14 cellular contexts compared by ENCODE assay signal in the genomic region with DNA sequence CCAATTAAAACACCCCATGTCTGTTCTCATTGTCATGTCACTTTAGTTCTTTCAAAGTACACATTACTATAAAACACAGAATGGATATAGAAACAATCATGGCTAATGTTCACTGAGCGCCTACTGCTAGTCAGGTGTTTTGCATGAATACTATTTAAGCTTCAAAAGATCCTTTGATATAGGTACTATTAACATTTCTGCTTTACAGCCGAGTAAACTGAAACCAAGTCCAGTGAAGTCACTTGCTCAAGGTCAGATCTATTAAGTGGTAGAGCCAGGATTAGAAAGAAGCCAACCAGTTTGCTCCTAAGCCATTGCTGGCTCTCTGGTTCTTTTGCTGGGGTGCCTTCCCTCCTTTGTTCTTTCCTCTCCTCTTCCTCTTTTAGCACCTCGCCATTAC. TPM values are rescaled to one million over a fixed set of nuclear protein-coding genes. Genes with fewer than 3 reads are reported as not detected.
A peak's percentile ranks its signal among the peaks of the same experiment; 100 is the strongest.
DNase-seq lines count a peak whose midpoint lies in the region; ATAC-seq and TF ChIP-seq lines count a peak whose summit lies in the region.
"Had no signal": no experiment of that assay in that cellular context is flagged by ENCODE, and none has a peak within 500 bp of the region (broad histone marks: within the 10 kb centered on the region; RNA-seq: fewer than 3 reads in every experiment).

No MANE protein-coding gene starts in this region.

- no peaks in the 10 kb centered on the region for H3K36me3 ChIP-seq in gastroesophageal sphincter

- WGBS in gastroesophageal sphincter (ENCODE audit: low coverage in 1 of 2), 2 donors, result 59 to 67% methylated on average over 3 of the region's 3 CpGs

- H3K9me3 ChIP-seq in gastroesophageal sphincter, result no peaks in the 10 kb centered on the region

- peak; percentile 19 for DNase-seq in COLO668 (lab: John Stamatoyannopoulos, UW; ENCODE audit: unreplicated experiment)
- DNase-seq in DMS153 (lab: John Stamatoyannopoulos, UW), result peak; percentile 73
- peak; percentile 68 for DNase-seq in NCI-H345 (lab: John Stamatoyannopoulos, UW)
- peak; percentile 66 for DNase-seq in SW480 (ENCODE audit: low spot score)
- DNase-seq: NCI-H187, NCI-H524, T-cell, T-helper 9 cell had no signal

- TF ChIP-seq POLR2A in gastroesophageal sphincter (IDR thresholded peaks at IDR 0.05), result no peak

- no peak overlapping the region for H3K27ac ChIP-seq in gastroesophageal sphincter
- H3K27ac ChIP-seq: SK-N-MC had no signal

- no peaks in the 10 kb centered on the region for H3K27me3 ChIP-seq in gastroesophageal sphincter

- no peak for TF ChIP-seq CTCF in gastroesophageal sphincter (IDR thresholded peaks at IDR 0.05)

- no peak overlapping the region for H3K4me3 ChIP-seq in gastroesophageal sphincter
- H3K4me3 ChIP-seq: K562, SK-N-MC had no signal

- H3K4me1 ChIP-seq in gastroesophageal sphincter, result no peaks in the 10 kb centered on the region

- no peak for TF ChIP-seq EP300 in gastroesophageal sphincter (IDR thresholded peaks at IDR 0.05)

- ATAC-seq in GM18868 (IDR thresholded peaks at IDR 0.05; ENCODE audit: unreplicated experiment), result no peak
- ATAC-seq in gastroesophageal sphincter, result no peak
- ATAC-seq in HG03520 (IDR thresholded peaks at IDR 0.05; ENCODE audit: unreplicated experiment), result no peak
- ATAC-seq: K562, Panc1, T-cell had no signal

RNA-seq across cellular contexts. Expression of a gene that starts 32.4 kb away (rescaled TPM):
- total RNA-seq in gastroesophageal sphincter, result 10 to 100 TPM in 2 of 4 donors, 1 to 10 TPM in 2; 9.6 to 17.1 (median 11.3) TPM

Comparison
In these comparisons a context has a peak if more than half of its experiments do, and no peak if none do; other contexts are left out.
1. DNase-seq: peak in every context shown above with its lines; median percentile 73 in DMS153; 68 in NCI-H345; 66 in SW480; 19 in COLO668.